ENCODE assay signal across 17 cellular contexts in the genomic region with DNA sequence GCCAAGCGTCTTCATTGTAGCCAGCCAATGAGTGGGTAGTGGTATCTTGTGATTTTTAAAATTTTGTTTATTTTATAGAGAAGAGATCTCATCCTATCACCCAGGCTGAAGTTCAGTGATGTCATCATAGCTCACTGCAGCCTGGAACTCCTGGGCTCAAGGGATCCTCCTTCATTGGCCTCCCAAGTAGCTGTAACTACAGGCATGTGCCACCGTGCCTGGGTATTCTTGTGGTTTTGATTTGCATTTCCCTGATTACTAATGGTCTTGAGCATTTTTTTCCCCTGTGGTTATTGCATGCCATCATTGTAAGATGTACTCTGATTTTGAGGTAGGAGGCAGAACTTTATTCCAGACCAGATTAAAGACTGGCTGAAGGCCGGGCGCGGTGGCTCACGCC. TPM values are rescaled to one million over a fixed set of nuclear protein-coding genes. Genes with fewer than 3 reads are reported as not detected.
DNase-seq lines count a peak whose midpoint lies in the region; ATAC-seq and TF ChIP-seq lines count a peak whose summit lies in the region.
"Had no signal": no experiment of that assay in that cellular context is flagged by ENCODE, and none has a peak within 500 bp of the region (broad histone marks: within the 10 kb centered on the region; RNA-seq: fewer than 3 reads in every experiment).

No MANE protein-coding gene starts in this region.

- intact Hi-C loops in CD4-positive, alpha-beta T cell (cut with DNase I, micrococcal nuclease): loop anchor here (5.0 kb wide), 2 partner anchors 52 to 182 kb away; no protein-coding TSS in a partner anchor

- no peak for ATAC-seq in CD4-positive, alpha-beta T cell (ENCODE audit: poor library complexity)
- peak; percentile 15 for ATAC-seq in activated T-helper 17 cell treated with anti-CD3 and anti-CD28 coated beads, Interleukin-2, amount 50 U/mL, for 72 hours (replicated peaks)
- ATAC-seq in GM21576 (IDR thresholded peaks at IDR 0.05; ENCODE audit: unreplicated experiment): no peak
- no peak for ATAC-seq in GM21526 (IDR thresholded peaks at IDR 0.05; ENCODE audit: low FRiP score, unreplicated experiment)
- ATAC-seq: left lobe of liver, psoas muscle, SK-N-SH treated with all-trans-retinoic acid at 6 μM for 48 hours had no signal

- TF ChIP-seq CTCF in CD4-positive, alpha-beta T cell (IDR thresholded peaks at IDR 0.05): no peak
- TF ChIP-seq CTCF in HEK293 (tag by site-specific recombination; IDR thresholded peaks at IDR 0.05) (no peak), glutamatergic neuron (IDR thresholded peaks at IDR 0.05; ENCODE audit: partially characterized antibody, unreplicated experiment) (no peak)

- POLR2A ChIA-PET in CD4-positive, alpha-beta T cell (lab: Charles Lee): no interaction called here
- POLR2A ChIA-PET in HEK293 (lab: Yijun Ruan, JAX): interaction anchor here (0.6 to 1.8 kb wide), 5 partner anchors 17 to 57 kb away, joined by 3 to 9 read pairs (median 4); a partner anchor contains a TSS

- H3K27ac Mint-ChIP-seq in CD4-positive, alpha-beta T cell: no peak overlapping the region
- no peak overlapping the region for H3K27ac Mint-ChIP-seq in activated T-helper 17 cell treated with anti-CD3 and anti-CD28 coated beads, Interleukin-2, amount 50 U/mL, for 72 hours
- peak overlapping the region; percentile 17 for H3K27ac Mint-ChIP-seq in glutamatergic neuron (ENCODE audit: unreplicated experiment)
- H3K27ac Mint-ChIP-seq: CD4-positive, CD25-positive, alpha-beta regulatory T cell had no signal

- H3K36me3 ChIP-seq in HEK293 (ENCODE audit: control insufficient read depth in 2 of 2, insufficient read depth in 1 of 2, low read length in 2 of 2): no peaks in the 10 kb centered on the region
- H3K36me3 ChIP-seq: tibial nerve had no signal

- H3K27me3 ChIP-seq in CD4-positive, alpha-beta T cell (ENCODE audit: control insufficient read depth, insufficient read depth, low read length): no peaks in the 10 kb centered on the region
- H3K27me3 ChIP-seq: tibial nerve had no signal

- no peaks in the 10 kb centered on the region for H3K27me3 Mint-ChIP-seq in CD4-positive, alpha-beta T cell
- peaks cover 4% of the 10 kb centered on the region for H3K27me3 Mint-ChIP-seq in activated T-helper 17 cell treated with anti-CD3 and anti-CD28 coated beads, Interleukin-2, amount 50 U/mL, for 72 hours
- peaks cover 11% of the 10 kb centered on the region for H3K27me3 Mint-ChIP-seq in glutamatergic neuron (ENCODE audit: unreplicated experiment)

- no peak overlapping the region for H3K27ac ChIP-seq in CD4-positive, alpha-beta T cell (ENCODE audit: low read depth, low read length)
- H3K27ac ChIP-seq in HEK293 (ENCODE audit: extremely low read depth, low read depth, low read length) (no peak overlapping the region), substantia nigra (ENCODE audit: low read depth, low read length, poor library complexity, severe bottlenecking) (no peak overlapping the region)
- H3K27ac ChIP-seq: psoas muscle, tibial nerve had no signal

- CTCF ChIA-PET in CD4-positive, alpha-beta T cell (lab: Charles Lee): interaction anchor here (1.2 to 4.2 kb wide), 2 partner anchors 13 to 52 kb away, joined by 3 to 18 read pairs; no protein-coding TSS in a partner anchor
- CTCF ChIA-PET in HEK293 (lab: Yijun Ruan, JAX): interaction anchor here (0.6 to 5.3 kb wide), 6 partner anchors 12 to 169 kb away, joined by 3 to 36 read pairs (median 6); a partner anchor contains a TSS

- no peaks in the 10 kb centered on the region for H3K36me3 Mint-ChIP-seq in CD4-positive, alpha-beta T cell (ENCODE audit: low read depth)
- H3K36me3 Mint-ChIP-seq in activated T-helper 17 cell treated with anti-CD3 and anti-CD28 coated beads, Interleukin-2, amount 50 U/mL, for 72 hours (ENCODE audit: low read depth): no peaks in the 10 kb centered on the region
- H3K36me3 Mint-ChIP-seq in glutamatergic neuron (ENCODE audit: unreplicated experiment): peaks cover 5% of the 10 kb centered on the region
- H3K36me3 Mint-ChIP-seq: activated naive CD4-positive, alpha-beta T cell treated with anti-CD3 and anti-CD28 coated beads, Interleukin-2, amount 50 U/mL, for 72 hours; CD4-positive, CD25-positive, alpha-beta regulatory T cell had no signal

- no peak overlapping the region for H3K4me3 ChIP-seq in HEK293 (ENCODE audit: low read depth, low read length)
- H3K4me3 ChIP-seq: psoas muscle, tibial nerve had no signal

- DNase-seq in CD4-positive, alpha-beta T cell: no peak
- DNase-seq in glutamatergic neuron (no peak), substantia nigra (lab: John Stamatoyannopoulos, UW) (no peak), NCI-H69 (lab: John Stamatoyannopoulos, UW) (no peak)
- DNase-seq: activated CD8-positive, alpha-beta memory T cell treated with anti-CD3 and anti-CD28 coated beads, Interleukin-2, amount 50 U/mL, for 48 hours; CD4-positive, CD25-positive, alpha-beta regulatory T cell; GF-D8; NCI-H146; psoas muscle had no signal

- peak overlapping the region; percentile 30 for H3K4me3 Mint-ChIP-seq in CD4-positive, alpha-beta T cell
- H3K4me3 Mint-ChIP-seq in activated T-helper 17 cell treated with anti-CD3 and anti-CD28 coated beads, Interleukin-2, amount 50 U/mL, for 72 hours: no peak overlapping the region
- no peak overlapping the region for H3K4me3 Mint-ChIP-seq in glutamatergic neuron (ENCODE audit: unreplicated experiment)

- H3K9me3 Mint-ChIP-seq in CD4-positive, alpha-beta T cell: no peaks in the 10 kb centered on the region
- H3K9me3 Mint-ChIP-seq in activated T-helper 17 cell treated with anti-CD3 and anti-CD28 coated beads, Interleukin-2, amount 50 U/mL, for 72 hours: no peaks in the 10 kb centered on the region
- peaks cover 5% of the 10 kb centered on the region for H3K9me3 Mint-ChIP-seq in glutamatergic neuron (ENCODE audit: unreplicated experiment)
- H3K9me3 Mint-ChIP-seq: activated naive CD4-positive, alpha-beta T cell treated with anti-CD3 and anti-CD28 coated beads, Interleukin-2, amount 50 U/mL, for 72 hours; CD4-positive, CD25-positive, alpha-beta regulatory T cell had no signal

- H3K9me3 ChIP-seq in CD4-positive, alpha-beta T cell (ENCODE audit: control insufficient read depth, low read length): no peaks in the 10 kb centered on the region
- H3K9me3 ChIP-seq in HEK293 (ENCODE audit: control insufficient read depth, insufficient read depth, low read depth, low read length): no peaks in the 10 kb centered on the region
- H3K9me3 ChIP-seq: psoas muscle, tibial nerve had no signal

- H3K4me1 Mint-ChIP-seq in CD4-positive, alpha-beta T cell (ENCODE audit: low read depth): peaks cover 12% of the 10 kb centered on the region
- peaks cover 10% of the 10 kb centered on the region for H3K4me1 Mint-ChIP-seq in activated T-helper 17 cell treated with anti-CD3 and anti-CD28 coated beads, Interleukin-2, amount 50 U/mL, for 72 hours
- H3K4me1 Mint-ChIP-seq in glutamatergic neuron (ENCODE audit: low read depth, unreplicated experiment): peaks cover 8% of the 10 kb centered on the region

- H3K4me1 ChIP-seq in HEK293 (ENCODE audit: control insufficient read depth, insufficient read depth, low read length): no peaks in the 10 kb centered on the region

TF ChIP-seq in HEK293, 187 proteins besides CTCF, POLR2A, EP300 and RAD21 (continues in another document):
- no peak for TF ChIP-seq ZNF677 (tag by site-specific recombination; IDR thresholded peaks at IDR 0.05)
- TF ChIP-seq, protein P1, sequence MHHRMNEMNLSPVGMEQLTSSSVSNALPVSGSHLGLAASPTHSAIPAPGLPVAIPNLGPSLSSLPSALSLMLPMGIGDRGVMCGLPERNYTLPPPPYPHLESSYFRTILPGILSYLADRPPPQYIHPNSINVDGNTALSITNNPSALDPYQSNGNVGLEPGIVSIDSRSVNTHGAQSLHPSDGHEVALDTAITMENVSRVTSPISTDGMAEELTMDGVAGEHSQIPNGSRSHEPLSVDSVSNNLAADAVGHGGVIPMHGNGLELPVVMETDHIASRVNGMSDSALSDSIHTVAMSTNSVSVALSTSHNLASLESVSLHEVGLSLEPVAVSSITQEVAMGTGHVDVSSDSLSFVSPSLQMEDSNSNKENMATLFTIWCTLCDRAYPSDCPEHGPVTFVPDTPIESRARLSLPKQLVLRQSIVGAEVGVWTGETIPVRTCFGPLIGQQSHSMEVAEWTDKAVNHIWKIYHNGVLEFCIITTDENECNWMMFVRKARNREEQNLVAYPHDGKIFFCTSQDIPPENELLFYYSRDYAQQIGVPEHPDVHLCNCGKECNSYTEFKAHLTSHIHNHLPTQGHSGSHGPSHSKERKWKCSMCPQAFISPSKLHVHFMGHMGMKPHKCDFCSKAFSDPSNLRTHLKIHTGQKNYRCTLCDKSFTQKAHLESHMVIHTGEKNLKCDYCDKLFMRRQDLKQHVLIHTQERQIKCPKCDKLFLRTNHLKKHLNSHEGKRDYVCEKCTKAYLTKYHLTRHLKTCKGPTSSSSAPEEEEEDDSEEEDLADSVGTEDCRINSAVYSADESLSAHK (tag by site-specific recombination; IDR thresholded peaks at IDR 0.05): no peak
- TF ChIP-seq GLIS1 (tag by site-specific recombination; IDR thresholded peaks at IDR 0.05): peak; percentile 66
- TF ChIP-seq, protein P2, sequence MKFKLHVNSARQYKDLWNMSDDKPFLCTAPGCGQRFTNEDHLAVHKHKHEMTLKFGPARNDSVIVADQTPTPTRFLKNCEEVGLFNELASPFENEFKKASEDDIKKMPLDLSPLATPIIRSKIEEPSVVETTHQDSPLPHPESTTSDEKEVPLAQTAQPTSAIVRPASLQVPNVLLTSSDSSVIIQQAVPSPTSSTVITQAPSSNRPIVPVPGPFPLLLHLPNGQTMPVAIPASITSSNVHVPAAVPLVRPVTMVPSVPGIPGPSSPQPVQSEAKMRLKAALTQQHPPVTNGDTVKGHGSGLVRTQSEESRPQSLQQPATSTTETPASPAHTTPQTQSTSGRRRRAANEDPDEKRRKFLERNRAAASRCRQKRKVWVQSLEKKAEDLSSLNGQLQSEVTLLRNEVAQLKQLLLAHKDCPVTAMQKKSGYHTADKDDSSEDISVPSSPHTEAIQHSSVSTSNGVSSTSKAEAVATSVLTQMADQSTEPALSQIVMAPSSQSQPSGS (tag by site-specific recombination; IDR thresholded peaks at IDR 0.05; ENCODE audit: low read depth): peak; percentile 58; the same call in 1 of the 2 replicates
- TF ChIP-seq HOXC10 (CRISPR knock-in tag; IDR thresholded peaks at IDR 0.05): no peak

RNA-seq across cellular contexts. Expression of a gene that starts 2.4 kb away (rescaled TPM):
- total RNA-seq in CD4-positive, alpha-beta T cell: 1 to 10 TPM; 1.8 to 1.9 TPM
- total RNA-seq in activated T-helper 17 cell treated with anti-CD3 and anti-CD28 coated beads, Interleukin-2, amount 50 U/mL, for 72 hours: 1 to 10 TPM; 3.2 to 6.5 TPM
- total RNA-seq in glutamatergic neuron (ENCODE audit: unreplicated experiment): 32.1 TPM

RNA-seq across cellular contexts. Expression of a gene that starts 13.9 kb away (rescaled TPM):
- 10 to 100 TPM; 47.1 to 48.0 TPM for total RNA-seq in CD4-positive, alpha-beta T cell
- 10 to 100 TPM; 45.6 to 46.6 TPM for total RNA-seq in activated T-helper 17 cell treated with anti-CD3 and anti-CD28 coated beads, Interleukin-2, amount 50 U/mL, for 72 hours
- total RNA-seq in glutamatergic neuron (ENCODE audit: unreplicated experiment): 122 TPM

RNA-seq across cellular contexts. Expression of a gene that starts 21.8 kb away (rescaled TPM):
- total RNA-seq in CD4-positive, alpha-beta T cell: 1 to 10 TPM; 2.8 to 3.9 TPM
- total RNA-seq in activated T-helper 17 cell treated with anti-CD3 and anti-CD28 coated beads, Interleukin-2, amount 50 U/mL, for 72 hours: 10 to 100 TPM; 29.1 to 30.4 TPM
- total RNA-seq in glutamatergic neuron (ENCODE audit: unreplicated experiment): 95.2 TPM

RNA-seq across cellular contexts. Expression of a gene that starts 59.1 kb away (rescaled TPM):
- 1 to 10 TPM; 4.2 to 4.9 TPM for total RNA-seq in CD4-positive, alpha-beta T cell
- 10 to 100 TPM; 20.9 to 21.7 TPM for total RNA-seq in activated T-helper 17 cell treated with anti-CD3 and anti-CD28 coated beads, Interleukin-2, amount 50 U/mL, for 72 hours
- 131 TPM for total RNA-seq in glutamatergic neuron (ENCODE audit: unreplicated experiment)

Comparison
In these comparisons a context has a peak if more than half of its experiments do, and no peak if none do; other contexts are left out.
1. RNA of a gene that starts 21.8 kb away (total RNA-seq): 95.2 TPM in glutamatergic neuron (single experiment) and 29.1 to 30.4 TPM in activated T-helper 17 cell treated with anti-CD3 and anti-CD28 coated beads, Interleukin-2, amount 50 U/mL, for 72 hours; 2.8 to 3.9 TPM in CD4-positive, alpha-beta T cell; every median in the first group is over 4 times any median in the second.